ENCODE assay signal across 1 cellular context in genomic region chr22:31970490-31971444, GRCh38.
TF ChIP-seq lines count a peak whose summit lies in the region.

No MANE protein-coding gene starts in this region.

TF ChIP-seq in GM12878, 131 proteins besides CTCF, POLR2A, EP300 and RAD21 (continued from another document):
- TF ChIP-seq EGR1 (IDR thresholded peaks at IDR 0.05; ENCODE audit: borderline replicate concordance in 1 of 2, low read depth in 2 of 2, low read length in 2 of 2) (0 out of 3 replicates have a peak, but pooled peaks of 1 of the 2 experiments have one; percentile 20), SPI1 (IDR thresholded peaks at IDR 0.05; ENCODE audit: borderline replicate concordance, insufficient read depth, low read depth, low read length) (peak; percentile 45; the same call in 1 of the 2 replicates), CHD4 (IDR thresholded peaks at IDR 0.05) (no peak), RAD51 (IDR thresholded peaks at IDR 0.05) (no peak), ZBTB4 (CRISPR knock-in tag; IDR thresholded peaks at IDR 0.05) (no peak), SIX5 (IDR thresholded peaks at IDR 0.05; ENCODE audit: low read depth, low read length, severe bottlenecking) (no peak), ATF7 (IDR thresholded peaks at IDR 0.05; ENCODE audit: low read depth) (no peak), CBFB (IDR thresholded peaks at IDR 0.05; ENCODE audit: low read depth) (no peak), NFYA (IDR thresholded peaks at IDR 0.05; ENCODE audit: borderline replicate concordance, low read depth, low read length) (no peak), NBN (IDR thresholded peaks at IDR 0.05) (no peak), BCL11A (IDR thresholded peaks at IDR 0.05; ENCODE audit: low read depth, low read length) (no peak), NKRF (conservative IDR thresholded peaks at IDR 0.05) (no peak), GABPA (IDR thresholded peaks at IDR 0.05; ENCODE audit: low read depth) (no peak), ZSCAN29 (IDR thresholded peaks at IDR 0.05) (no peak), RB1 (IDR thresholded peaks at IDR 0.05; ENCODE audit: borderline replicate concordance) (peak; percentile 61; the same call in 1 of the 2 replicates), HDAC6 (IDR thresholded peaks at IDR 0.05; ENCODE audit: unreplicated experiment) (no peak), LARP7 (IDR thresholded peaks at IDR 0.05) (peak; percentile 61; the same call in 1 of the 2 replicates), MXI1 (IDR thresholded peaks at IDR 0.05; ENCODE audit: low read depth, low read length) (no peak), RFX5 (IDR thresholded peaks at IDR 0.05; ENCODE audit: low read depth, low read length) (no peak), ZNF687 (IDR thresholded peaks at IDR 0.05) (no peak), SP1 (IDR thresholded peaks at IDR 0.05; ENCODE audit: low read depth, low read length) (peak; percentile 55), MYB (IDR thresholded peaks at IDR 0.05; ENCODE audit: borderline replicate concordance, low read depth, low read length) (0 out of 2 replicates have a peak, but pooled peaks have one; percentile 24), BCL3 (IDR thresholded peaks at IDR 0.05; ENCODE audit: borderline replicate concordance, insufficient read depth, low read depth, low read length, poor library complexity, severe bottlenecking) (no peak), CUX1 (IDR thresholded peaks at IDR 0.05; ENCODE audit: insufficient replicate concordance, low read depth, low read length) (no peak), DPF2 (IDR thresholded peaks at IDR 0.05) (0 out of 2 replicates have a peak, but pooled peaks have one; percentile 20), ESRRA (IDR thresholded peaks at IDR 0.05; ENCODE audit: low read length) (no peak), BHLHE40 (IDR thresholded peaks at IDR 0.05; ENCODE audit: borderline replicate concordance in 1 of 2, low read depth in 2 of 2, low read length in 1 of 2) (peak; percentile 10 to 26; a peak in 1 of 4 replicates), PAX5 (IDR thresholded peaks at IDR 0.05; ENCODE audit: borderline replicate concordance, low read depth, low read length) (no peak)
